In genomic region chr3:108940568-108941285, GRCh38 we compare ENCODE assay signal across 1 cellular context.
TF ChIP-seq lines count a peak whose summit lies in the region.

No MANE protein-coding gene starts in this region.

TF ChIP-seq in SK-N-SH treated with all-trans-retinoic acid at 6 μM for 48 hours, 23 proteins besides CTCF, POLR2A, EP300 and RAD21 (continued from another document):
- TF ChIP-seq CREB5 (CRISPR knock-in tag; IDR thresholded peaks at IDR 0.05; ENCODE audit: low read depth) (no peak), PPARA (CRISPR knock-in tag; IDR thresholded peaks at IDR 0.05; ENCODE audit: borderline replicate concordance) (no peak), SNAI2 (CRISPR knock-in tag; IDR thresholded peaks at IDR 0.05) (no peak), ZNF8 (CRISPR knock-in tag; IDR thresholded peaks at IDR 0.05) (no peak), ZNF70 (CRISPR knock-in tag; IDR thresholded peaks at IDR 0.05) (no peak), ARNTL (CRISPR knock-in tag; IDR thresholded peaks at IDR 0.05; ENCODE audit: borderline replicate concordance, low read depth) (no peak), TOX (CRISPR knock-in tag; IDR thresholded peaks at IDR 0.05; ENCODE audit: borderline replicate concordance) (no peak), RARB (CRISPR knock-in tag; IDR thresholded peaks at IDR 0.05) (no peak), ZFP30 (CRISPR knock-in tag; IDR thresholded peaks at IDR 0.05) (no peak), OSR1 (CRISPR knock-in tag; IDR thresholded peaks at IDR 0.05) (no peak), ZFP3 (CRISPR knock-in tag; IDR thresholded peaks at IDR 0.05) (no peak), ZC3H10 (CRISPR knock-in tag; IDR thresholded peaks at IDR 0.05) (no peak), PATZ1 (CRISPR knock-in tag; IDR thresholded peaks at IDR 0.05; ENCODE audit: borderline replicate concordance) (no peak), POU6F1 (CRISPR knock-in tag; IDR thresholded peaks at IDR 0.05; ENCODE audit: borderline replicate concordance, low read depth) (no peak), BACH2 (CRISPR knock-in tag; IDR thresholded peaks at IDR 0.05; ENCODE audit: borderline replicate concordance) (no peak), GLIS3 (CRISPR knock-in tag; IDR thresholded peaks at IDR 0.05) (no peak)
